25 cellular contexts compared by ENCODE assay signal in genomic region chr9:90326219-90326618, GRCh38.
A peak's percentile ranks its signal among the peaks of the same experiment; 100 is the strongest.
DNase-seq lines count a peak whose midpoint lies in the region; ATAC-seq and TF ChIP-seq lines count a peak whose summit lies in the region.
"Had no signal": no experiment of that assay in that cellular context is flagged by ENCODE, and none has a peak within 500 bp of the region (broad histone marks: within the 10 kb centered on the region; RNA-seq: fewer than 3 reads in every experiment).

No MANE protein-coding gene starts in this region.

- 23 to 41% (median 29%) methylated on average over 2 of the region's 2 CpGs for WGBS in spleen, 5 donors

- intact Hi-C loops in spleen (cut with DNase I; ENCODE audit: low total_unique reads): no loop called here

- H3K27me3 ChIP-seq in spleen (replicated peaks in 1 of 7): peaks cover 0 to 4% (median 0%) of the 10 kb centered on the region in 7 donors
- H3K27me3 ChIP-seq: breast epithelium had no signal

- H3K36me3 ChIP-seq in spleen: no peaks in the 10 kb centered on the region
- H3K36me3 ChIP-seq: breast epithelium, stomach had no signal

- no peak overlapping the region for H3K27ac ChIP-seq in spleen
- H3K27ac ChIP-seq: breast epithelium, dorsolateral prefrontal cortex, parathyroid adenoma, stomach had no signal

- ATAC-seq in GM19397 (IDR thresholded peaks at IDR 0.05; ENCODE audit: unreplicated experiment): no peak
- ATAC-seq: activated CD8-positive, alpha-beta memory T cell treated with anti-CD3 and anti-CD28 coated beads, Interleukin-2, amount 10 ng/mL, durations not matched to agents 7 days and 5 days; left cardiac atrium; natural killer cell treated with Interleukin-12 subunit alpha and Interleukin-12 subunit beta and Interleukin-15 and Interleukin-18, amount 100 ng/mL, for 72 hours had no signal

- H3K9me3 ChIP-seq in spleen: no peaks in the 10 kb centered on the region
- H3K9me3 ChIP-seq: breast epithelium, stomach had no signal

- DNase-seq in NCI-H2171 treated with DMSO at 0.1 percent for 48 hours (lab: John Stamatoyannopoulos, UW) (peak; percentile 13), NCI-H2171 (lab: John Stamatoyannopoulos, UW) (no peak), astrocyte of the spinal cord (ENCODE audit: low read depth, low spot score) (peak; percentile 56), fibroblast of villous mesenchyme (ENCODE audit: low read depth) (peak; percentile 69), spleen (no peak), CD1c-positive myeloid dendritic cell (ENCODE audit: extremely low spot score) (no peak)
- DNase-seq in activated naive CD4-positive, alpha-beta T cell (lab: John Stamatoyannopoulos, UW): no peak
- DNase-seq: 8988T; activated CD4-positive, alpha-beta T cell treated with anti-CD3 and anti-CD28 coated beads, Interleukin-2, amount 10 ng/mL, durations not matched to agents 24 days and 14 days; activated CD8-positive, alpha-beta memory T cell treated with anti-CD3 and anti-CD28 coated beads, Interleukin-2, amount 10 ng/mL, durations not matched to agents 7 days and 5 days; activated naive CD8-positive, alpha-beta T cell treated with anti-CD3 and anti-CD28 coated beads, Interleukin-2, amount 10 ng/mL, durations not matched to agents 7 days and 5 days; dorsolateral prefrontal cortex; HFFc6; left cardiac atrium; mesendoderm; NCI-H1436; NCI-H82; SHP77 treated with DMSO at 0.1 percent for 48 hours; small intestine; stimulated activated CD4-positive, alpha-beta T cell treated with anti-CD3 and anti-CD28 coated beads, Interleukin-4, amount 100 ng/mL, for 4 hours; stomach had no signal

- TF ChIP-seq POLR2A in spleen (IDR thresholded peaks at IDR 0.05): no peak

- in situ Hi-C loops in astrocyte of the spinal cord (cut with HindIII; ENCODE audit: low sequenced_read_pairs): no loop called here

- H3K4me1 ChIP-seq in spleen: no peaks in the 10 kb centered on the region
- H3K4me1 ChIP-seq: breast epithelium, parathyroid adenoma, stomach had no signal

- TF ChIP-seq CTCF in astrocyte of the spinal cord (IDR thresholded peaks at IDR 0.05; ENCODE audit: low read depth, low read length): no peak
- TF ChIP-seq CTCF in fibroblast of villous mesenchyme (IDR thresholded peaks at IDR 0.05; ENCODE audit: insufficient read depth, low read depth, low read length): no peak
- no peak for TF ChIP-seq CTCF in spleen (IDR thresholded peaks at IDR 0.05 in 8 of 11, conservative IDR thresholded peaks at IDR 0.05 in 3 of 11)

- H3K4me3 ChIP-seq in astrocyte of the spinal cord (ENCODE audit: low read depth, low read length) (no peak overlapping the region), fibroblast of villous mesenchyme (ENCODE audit: low read depth, low read length) (no peak overlapping the region), spleen (no peak overlapping the region)
- H3K4me3 ChIP-seq: breast epithelium, dorsolateral prefrontal cortex, stomach had no signal

Comparison
In these comparisons a context has a peak if more than half of its experiments do, and no peak if none do; other contexts are left out.
1. DNase-seq: peak in NCI-H2171 treated with DMSO at 0.1 percent for 48 hours (single experiment), astrocyte of the spinal cord (single experiment) and fibroblast of villous mesenchyme (single experiment); none in NCI-H2171 (single experiment), spleen (single experiment), activated naive CD4-positive, alpha-beta T cell (0 of 4) and CD1c-positive myeloid dendritic cell (single experiment).